ENCODE assay signal across 1 cellular context in the genomic region with DNA sequence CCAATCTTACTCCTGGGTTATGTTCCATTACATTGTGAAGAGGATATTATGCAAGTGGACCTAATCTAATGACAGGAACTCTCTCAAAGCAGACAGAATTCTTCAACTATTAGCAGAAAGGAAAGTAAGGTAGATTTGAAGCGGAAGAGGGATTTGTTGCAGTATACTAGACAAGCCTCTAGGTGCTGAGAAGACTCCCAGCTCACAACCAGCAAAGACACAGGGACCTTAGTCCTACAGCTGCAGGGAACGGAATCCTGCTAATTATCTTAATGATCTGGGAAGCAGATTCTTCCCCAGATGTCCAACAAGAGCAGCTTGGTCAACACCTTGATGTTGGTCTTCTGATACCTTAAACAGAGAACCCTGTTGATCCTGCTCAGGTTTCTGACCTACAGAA.
TF ChIP-seq lines count a peak whose summit lies in the region.

No MANE protein-coding gene starts in this region.

TF ChIP-seq in GM23338, 12 proteins besides CTCF, POLR2A, EP300 and RAD21 (continued from another document):
- TF ChIP-seq, protein P1, sequence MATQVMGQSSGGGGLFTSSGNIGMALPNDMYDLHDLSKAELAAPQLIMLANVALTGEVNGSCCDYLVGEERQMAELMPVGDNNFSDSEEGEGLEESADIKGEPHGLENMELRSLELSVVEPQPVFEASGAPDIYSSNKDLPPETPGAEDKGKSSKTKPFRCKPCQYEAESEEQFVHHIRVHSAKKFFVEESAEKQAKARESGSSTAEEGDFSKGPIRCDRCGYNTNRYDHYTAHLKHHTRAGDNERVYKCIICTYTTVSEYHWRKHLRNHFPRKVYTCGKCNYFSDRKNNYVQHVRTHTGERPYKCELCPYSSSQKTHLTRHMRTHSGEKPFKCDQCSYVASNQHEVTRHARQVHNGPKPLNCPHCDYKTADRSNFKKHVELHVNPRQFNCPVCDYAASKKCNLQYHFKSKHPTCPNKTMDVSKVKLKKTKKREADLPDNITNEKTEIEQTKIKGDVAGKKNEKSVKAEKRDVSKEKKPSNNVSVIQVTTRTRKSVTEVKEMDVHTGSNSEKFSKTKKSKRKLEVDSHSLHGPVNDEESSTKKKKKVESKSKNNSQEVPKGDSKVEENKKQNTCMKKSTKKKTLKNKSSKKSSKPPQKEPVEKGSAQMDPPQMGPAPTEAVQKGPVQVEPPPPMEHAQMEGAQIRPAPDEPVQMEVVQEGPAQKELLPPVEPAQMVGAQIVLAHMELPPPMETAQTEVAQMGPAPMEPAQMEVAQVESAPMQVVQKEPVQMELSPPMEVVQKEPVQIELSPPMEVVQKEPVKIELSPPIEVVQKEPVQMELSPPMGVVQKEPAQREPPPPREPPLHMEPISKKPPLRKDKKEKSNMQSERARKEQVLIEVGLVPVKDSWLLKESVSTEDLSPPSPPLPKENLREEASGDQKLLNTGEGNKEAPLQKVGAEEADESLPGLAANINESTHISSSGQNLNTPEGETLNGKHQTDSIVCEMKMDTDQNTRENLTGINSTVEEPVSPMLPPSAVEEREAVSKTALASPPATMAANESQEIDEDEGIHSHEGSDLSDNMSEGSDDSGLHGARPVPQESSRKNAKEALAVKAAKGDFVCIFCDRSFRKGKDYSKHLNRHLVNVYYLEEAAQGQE (IDR thresholded peaks at IDR 0.05; ENCODE audit: unreplicated experiment) = no peak
- TF ChIP-seq ZNF114 (CRISPR knock-in tag; IDR thresholded peaks at IDR 0.05) = no peak
